In the genomic region with DNA sequence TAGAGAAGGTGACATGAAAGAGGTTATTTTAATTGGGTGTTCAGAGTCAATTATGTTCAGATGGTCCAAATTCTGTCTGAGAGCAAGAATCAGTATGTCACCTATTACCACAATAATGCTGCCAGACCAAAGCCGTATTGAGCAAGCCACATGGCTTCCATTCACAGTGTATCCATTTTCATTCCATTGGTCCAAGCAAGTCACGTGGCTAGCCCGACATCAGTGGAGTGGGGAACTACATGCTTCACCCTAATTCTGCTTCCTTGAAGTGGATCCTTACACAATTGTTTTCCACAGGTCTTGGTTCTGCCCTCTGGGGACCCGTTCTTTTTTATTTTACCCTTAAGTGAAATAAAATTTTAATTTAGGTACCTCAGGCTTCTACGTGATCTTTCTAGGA, we compare ENCODE assay signal across 24 cellular contexts.
"Had no signal": no experiment of that assay in that cellular context is flagged by ENCODE, and none has a peak within 500 bp of the region (broad histone marks: within the 10 kb centered on the region; RNA-seq: fewer than 3 reads in every experiment).

No MANE protein-coding gene starts in this region.

- FAIRE-seq: endometrium, frontal cortex, islet of Langerhans, keratinocyte had no signal

- ATAC-seq: effector memory CD8-positive, alpha-beta T cell; esophagus mucosa; foreskin keratinocyte; gastroesophageal sphincter; heart right ventricle; left cardiac atrium; left lung; left ventricle myocardium superior; lower lobe of right lung; mucosa of descending colon; naive thymus-derived CD8-positive, alpha-beta T cell had no signal

- H3K27ac ChIP-seq: colonic mucosa, epithelial cell of prostate, foreskin keratinocyte, gastroesophageal sphincter, heart right ventricle, left lung, lower lobe of right lung had no signal

- H3K27me3 ChIP-seq: colonic mucosa, foreskin keratinocyte, gastroesophageal sphincter, left lung had no signal

- H3K4me1 ChIP-seq: colonic mucosa, foreskin keratinocyte, gastroesophageal sphincter, left lung, lower lobe of right lung had no signal

- DNase-seq: colonic mucosa; cortex of kidney; effector CD8-positive, alpha-beta T cell; effector memory CD8-positive, alpha-beta T cell; endodermal cell; erythroblast; foreskin keratinocyte; heart right ventricle; hippocampal formation; left cardiac atrium; left lung; left ventricle myocardium superior; lower lobe of right lung; mesenchymal stem cell; mucosa of descending colon; naive B cell; naive thymus-derived CD8-positive, alpha-beta T cell had no signal

- H3K4me3 ChIP-seq: colonic mucosa, gastroesophageal sphincter, heart right ventricle, left lung, lower lobe of right lung, mucosa of descending colon had no signal

- H3K9me3 ChIP-seq: colonic mucosa, gastroesophageal sphincter, heart right ventricle, left lung, lower lobe of right lung, mucosa of descending colon had no signal

- H3K36me3 ChIP-seq: colonic mucosa, gastroesophageal sphincter, heart right ventricle, left lung, lower lobe of right lung had no signal
